Comparison of ENCODE assay signal across 26 cellular contexts in the genomic region with DNA sequence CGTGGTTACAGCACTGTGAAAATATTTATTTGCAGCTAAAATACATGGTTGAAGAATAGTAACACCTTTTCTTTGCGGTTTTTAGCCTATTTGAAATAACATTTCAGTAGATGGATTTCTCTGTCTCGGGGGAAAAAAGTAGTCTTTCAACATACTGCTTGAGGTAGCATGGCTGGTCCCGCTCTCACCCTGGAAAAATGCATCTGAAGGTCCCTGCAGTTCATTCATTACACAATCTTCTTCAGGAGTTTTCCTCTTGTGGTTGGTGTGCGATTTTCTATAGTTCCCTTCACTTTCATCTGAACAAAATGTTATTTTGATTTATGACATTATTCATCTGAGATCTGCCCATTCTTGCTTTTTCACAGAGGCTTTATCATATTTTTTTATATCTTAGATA.
DNase-seq lines count a peak whose midpoint lies in the region; TF ChIP-seq lines count a peak whose summit lies in the region.
"Had no signal": no experiment of that assay in that cellular context is flagged by ENCODE, and none has a peak within 500 bp of the region (broad histone marks: within the 10 kb centered on the region; RNA-seq: fewer than 3 reads in every experiment).

No MANE protein-coding gene starts in this region.

- TF ChIP-seq CTCF in MCF 10A (IDR thresholded peaks at IDR 0.05; ENCODE audit: unreplicated experiment) (no peak), breast epithelium (IDR thresholded peaks at IDR 0.05) (no peak)

- POLR2A ChIA-PET in MCF 10A (lab: Yijun Ruan, JAX) = interaction anchor here (1.6 kb wide), 1 partner anchor 10 kb away, joined by 4 read pairs; no protein-coding TSS in a partner anchor

- H3K27me3 ChIP-seq in breast epithelium (no peaks in the 10 kb centered on the region), adipocyte (replicated peaks; ENCODE audit: control insufficient read depth, insufficient read depth, low read length) (no peaks in the 10 kb centered on the region)
- H3K27me3 ChIP-seq: neural progenitor cell, stomach, tibial nerve had no signal

- DNase-seq in MCF 10A (ENCODE audit: unreplicated experiment) (peak; percentile 55), breast epithelium (ENCODE audit: low spot score in 2 of 2) (no peak), adipocyte (ENCODE audit: low read depth) (peak; percentile 75), fibroblast of peridontal ligament (ENCODE audit: extremely low read depth) (peak; percentile 74), stromal cell of bone marrow (ENCODE audit: low read depth) (peak; percentile 25), dermis blood vessel endothelial cell (no peak), NCI-H2029 (lab: John Stamatoyannopoulos, UW) (no peak), NCI-H1092 (lab: John Stamatoyannopoulos, UW) (no peak)
- DNase-seq: activated CD4-positive, alpha-beta T cell treated with anti-CD3 and anti-CD28 coated beads for 4 hours; activated T-cell treated with anti-CD3 and anti-CD28 coated beads, Interleukin-2, amount 50 U/mL, for 24 hours; amniotic stem cell; DMS53; GF-D8; kidney; NCI-H187; NCI-H526 treated with DMSO at 0.1 percent for 48 hours; RPMI8226; SK-N-SH; stomach; T-helper 2 cell had no signal

- H3K36me3 ChIP-seq in breast epithelium = no peaks in the 10 kb centered on the region
- H3K36me3 ChIP-seq in adipocyte (ENCODE audit: control insufficient read depth, insufficient read depth, low read length, severe bottlenecking) = no peaks in the 10 kb centered on the region
- H3K36me3 ChIP-seq: neural progenitor cell, stomach, tibial nerve had no signal

- H3K27ac ChIP-seq in breast epithelium = no peak overlapping the region
- H3K27ac ChIP-seq: 22Rv1, KMS-11, neural progenitor cell, stomach, tibial nerve had no signal

- H3K27ac Mint-ChIP-seq in MCF 10A (ENCODE audit: low read depth, unreplicated experiment) = peak overlapping the region; percentile 77
- H3K27ac Mint-ChIP-seq: activated T-cell treated with anti-CD3 and anti-CD28 coated beads, Interleukin-2, amount 50 U/mL, for 24 hours; B cell; dendritic cell treated with granulocyte-macrophage colony-stimulating factor and Interleukin-4, amounts not matched to agents 40 ng/mL and 50 ng/mL, for 4 days; neural progenitor cell had no signal

- no peak for TF ChIP-seq POLR2A in breast epithelium (IDR thresholded peaks at IDR 0.05)

- peaks cover 20% of the 10 kb centered on the region for H3K4me1 Mint-ChIP-seq in MCF 10A (ENCODE audit: insufficient read depth, unreplicated experiment)
- H3K4me1 Mint-ChIP-seq: B cell, neural progenitor cell had no signal

- H3K9ac ChIP-seq in adipocyte (ENCODE audit: low read length) = no peak overlapping the region
- H3K9ac ChIP-seq: KMS-11, neural progenitor cell, SK-N-SH had no signal

- peaks cover 0 to 4% of the 10 kb centered on the region in 2 donors for H3K9me3 ChIP-seq in breast epithelium
- H3K9me3 ChIP-seq in adipocyte (ENCODE audit: control insufficient read depth, low read length) = peaks cover 9% of the 10 kb centered on the region
- H3K9me3 ChIP-seq: SK-N-SH had no signal

- H3K4me1 ChIP-seq in breast epithelium (no peaks in the 10 kb centered on the region), adipocyte (ENCODE audit: control insufficient read depth, insufficient read depth, low read length) (peaks cover 9% of the 10 kb centered on the region)
- H3K4me1 ChIP-seq: neural progenitor cell, stomach, tibial nerve had no signal

- CTCF ChIA-PET in MCF 10A (lab: Yijun Ruan, JAX) = interaction anchor here (0.6 kb wide), 1 partner anchor 23 kb away, joined by 3 read pairs; no protein-coding TSS in a partner anchor

- no peaks in the 10 kb centered on the region for H3K36me3 Mint-ChIP-seq in MCF 10A (ENCODE audit: insufficient read depth, unreplicated experiment)

- BruUV-seq in MCF 10A (replicated peaks; lab: Mats Ljungman, UMichigan) = no TSS peak

- H3K9me3 Mint-ChIP-seq in MCF 10A (ENCODE audit: unreplicated experiment) = no peaks in the 10 kb centered on the region

- H3K4me3 Mint-ChIP-seq in MCF 10A (ENCODE audit: unreplicated experiment) = no peak overlapping the region
- H3K4me3 Mint-ChIP-seq: activated T-cell treated with anti-CD3 and anti-CD28 coated beads, Interleukin-2, amount 50 U/mL, for 24 hours; B cell; dendritic cell treated with granulocyte-macrophage colony-stimulating factor and Interleukin-4, amounts not matched to agents 40 ng/mL and 50 ng/mL, for 4 days; neural progenitor cell had no signal

- H3K27me3 Mint-ChIP-seq in MCF 10A (ENCODE audit: insufficient read depth, unreplicated experiment) = no peaks in the 10 kb centered on the region
- H3K27me3 Mint-ChIP-seq: activated T-cell treated with anti-CD3 and anti-CD28 coated beads, Interleukin-2, amount 50 U/mL, for 24 hours; B cell; dendritic cell treated with granulocyte-macrophage colony-stimulating factor and Interleukin-4, amounts not matched to agents 40 ng/mL and 50 ng/mL, for 4 days had no signal

- no peak overlapping the region for H3K4me3 ChIP-seq in breast epithelium
- H3K4me3 ChIP-seq in adipocyte (ENCODE audit: low read length) = no peak overlapping the region
- H3K4me3 ChIP-seq: neural progenitor cell, stomach, tibial nerve had no signal

- intact Hi-C loops in MCF 10A (cut with micrococcal nuclease) = no loop called here
- intact Hi-C loops in breast epithelium (cut with DNase I; ENCODE audit: low total_unique reads) = no loop called here

Comparison
In these comparisons a context has a peak if more than half of its experiments do, and no peak if none do; other contexts are left out.
1. DNase-seq: peak in MCF 10A (single experiment), adipocyte (single experiment), fibroblast of peridontal ligament (single experiment) and stromal cell of bone marrow (single experiment); none in breast epithelium (0 of 2), dermis blood vessel endothelial cell (single experiment), NCI-H2029 (single experiment) and NCI-H1092 (single experiment).